ENCODE assay signal across 1 cellular context in genomic region chrX:153683486-153683885, GRCh38.
A peak's percentile ranks its signal among the peaks of the same experiment; 100 is the strongest.
TF ChIP-seq lines count a peak whose summit lies in the region.

No MANE protein-coding gene starts in this region.

TF ChIP-seq in K562, 482 proteins besides CTCF, POLR2A, EP300 and RAD21:
- TF ChIP-seq CBX5 (IDR thresholded peaks at IDR 0.05; ENCODE audit: borderline replicate concordance, low read depth) (0 out of 2 replicates have a peak, but pooled peaks have one; percentile 61), ZBTB33 (CRISPR knock-in tag; IDR thresholded peaks at IDR 0.05) (peak; percentile 97), TRIM24 (IDR thresholded peaks at IDR 0.05) (0 out of 4 replicates have a peak, but pooled peaks of 1 of the 2 experiments have one; percentile 24), CBX3 (IDR thresholded peaks at IDR 0.05; ENCODE audit: borderline replicate concordance in 1 of 2, low read length in 2 of 2) (0 out of 3 replicates have a peak, but pooled peaks of 1 of the 2 experiments have one; percentile 23)
